14 cellular contexts compared by ENCODE assay signal in the genomic region with DNA sequence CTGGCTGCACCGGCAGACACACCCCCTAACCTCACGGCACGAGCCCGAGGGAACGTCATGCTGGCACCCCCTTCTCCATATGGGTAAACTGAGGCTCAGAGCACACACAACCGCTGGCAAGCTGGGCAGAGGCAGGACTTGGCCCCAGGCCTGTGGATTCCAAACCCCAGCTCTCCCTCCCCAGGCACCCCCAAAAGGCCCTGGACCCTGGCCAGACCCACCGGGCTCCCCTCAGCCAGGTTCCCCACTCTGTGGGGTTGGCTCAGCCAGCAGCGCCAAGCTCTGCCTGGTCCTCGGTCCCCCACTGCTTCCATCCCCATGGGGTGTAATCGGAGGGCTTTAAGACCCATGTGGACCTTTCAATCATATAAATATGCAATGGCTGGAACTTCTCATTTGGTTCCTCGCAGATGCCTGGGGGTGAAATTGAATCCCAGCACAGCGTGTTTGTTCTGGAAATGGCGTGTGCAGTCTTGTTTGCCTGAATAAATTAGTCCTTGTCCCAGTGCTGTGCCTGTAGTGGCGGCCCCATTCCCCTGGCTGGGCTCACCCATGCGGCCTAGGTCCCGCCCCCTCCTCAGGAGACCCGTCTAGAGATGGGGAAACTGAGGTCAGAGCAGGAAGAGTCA. TPM values are rescaled to one million over a fixed set of nuclear protein-coding genes. Genes with fewer than 3 reads are reported as not detected.
DNase-seq lines count a peak whose midpoint lies in the region; ATAC-seq and TF ChIP-seq lines count a peak whose summit lies in the region.
"Had no signal": no experiment of that assay in that cellular context is flagged by ENCODE, and none has a peak within 500 bp of the region (broad histone marks: within the 10 kb centered on the region; RNA-seq: fewer than 3 reads in every experiment).

No MANE protein-coding gene starts in this region.

- H3K27ac Mint-ChIP-seq in nephron: peak overlapping the region in 2 of 3 experiments; percentile 14 to 65
- H3K27ac Mint-ChIP-seq: activated CD8-positive, alpha-beta memory T cell treated with anti-CD3 and anti-CD28 coated beads, Interleukin-2, amount 10 ng/mL, durations not matched to agents 7 days and 5 days; activated naive CD4-positive, alpha-beta T cell treated with anti-CD3 and anti-CD28 coated beads for 36 hours; stimulated activated effector memory CD8-positive, alpha-beta T cell treated with anti-CD3 and anti-CD28 coated beads, Interleukin-12 subunit alpha, Interleukin-12 subunit beta, amount 100 ng/mL, for 72 hours had no signal

- H3K27ac ChIP-seq in HEK293 (ENCODE audit: extremely low read depth, low read depth, low read length) (peak overlapping the region; percentile 48; the same call in 1 of the 2 replicates), body of pancreas (peak overlapping the region; percentile 86 to 92 (median 90))
- H3K27ac ChIP-seq: cardiac muscle cell, upper lobe of left lung had no signal

- H3K4me1 Mint-ChIP-seq in nephron: no peaks in the 10 kb centered on the region
- H3K4me1 Mint-ChIP-seq: activated CD8-positive, alpha-beta memory T cell treated with anti-CD3 and anti-CD28 coated beads, Interleukin-2, amount 10 ng/mL, durations not matched to agents 7 days and 5 days; stimulated activated effector memory CD8-positive, alpha-beta T cell treated with anti-CD3 and anti-CD28 coated beads, Interleukin-12 subunit alpha, Interleukin-12 subunit beta, amount 100 ng/mL, for 72 hours had no signal

- TF ChIP-seq POLR2A in body of pancreas (IDR thresholded peaks at IDR 0.05): no peak

- TF ChIP-seq CTCF in HEK293 (tag by site-specific recombination; IDR thresholded peaks at IDR 0.05): no peak
- no peak for TF ChIP-seq CTCF in body of pancreas (IDR thresholded peaks at IDR 0.05)
- TF ChIP-seq CTCF in nephron (IDR thresholded peaks at IDR 0.05; ENCODE audit: unreplicated experiment in 3 of 3): no peak

- CTCF ChIA-PET in HEK293 (lab: Yijun Ruan, JAX): interaction anchor here (0.9 to 1.4 kb wide), 2 partner anchors 60 to 66 kb away, joined by 3 read pairs; no protein-coding TSS in a partner anchor

- 59% methylated on average over 17 of the region's 17 CpGs; no CpG with 5 or more reads in 1 of the 2 donors for WGBS in body of pancreas, 2 donors

- H3K36me3 ChIP-seq in HEK293 (ENCODE audit: control insufficient read depth in 2 of 2, insufficient read depth in 1 of 2, low read length in 2 of 2): peaks cover 0 to 8% of the 10 kb centered on the region in 2 experiments; a peak in 1 of 3 replicates
- H3K36me3 ChIP-seq in body of pancreas (replicated peaks in 1 of 2; ENCODE audit: insufficient read depth in 1 of 2, low read depth in 2 of 2): no peaks in the 10 kb centered on the region
- H3K36me3 ChIP-seq: cardiac muscle cell, upper lobe of left lung had no signal

- H3K27me3 Mint-ChIP-seq in nephron (ENCODE audit: low read depth): no peaks in the 10 kb centered on the region
- H3K27me3 Mint-ChIP-seq: activated CD8-positive, alpha-beta memory T cell treated with anti-CD3 and anti-CD28 coated beads, Interleukin-2, amount 10 ng/mL, durations not matched to agents 7 days and 5 days had no signal

- H3K4me3 ChIP-seq in HEK293 (ENCODE audit: low read depth, low read length) (no peak overlapping the region), body of pancreas (no peak overlapping the region)
- H3K4me3 ChIP-seq: cardiac muscle cell, upper lobe of left lung had no signal

- no peak for ATAC-seq in body of pancreas
- no peak for ATAC-seq in HG02884 (IDR thresholded peaks at IDR 0.05; ENCODE audit: unreplicated experiment)
- ATAC-seq: activated CD8-positive, alpha-beta memory T cell treated with anti-CD3 and anti-CD28 coated beads, Interleukin-2, amount 10 ng/mL, durations not matched to agents 7 days and 5 days; stimulated activated effector memory CD8-positive, alpha-beta T cell treated with anti-CD3 and anti-CD28 coated beads, Interleukin-12 subunit alpha, Interleukin-12 subunit beta, amount 100 ng/mL, for 72 hours had no signal

- no peaks in the 10 kb centered on the region for H3K27me3 ChIP-seq in body of pancreas
- H3K27me3 ChIP-seq: cardiac muscle cell, upper lobe of left lung had no signal

- H3K9me3 ChIP-seq in HEK293 (ENCODE audit: control insufficient read depth, insufficient read depth, low read depth, low read length) (no peaks in the 10 kb centered on the region), body of pancreas (no peaks in the 10 kb centered on the region)
- H3K9me3 ChIP-seq: upper lobe of left lung had no signal

- H3K9me3 Mint-ChIP-seq in nephron: no peaks in the 10 kb centered on the region
- H3K9me3 Mint-ChIP-seq: activated naive CD4-positive, alpha-beta T cell treated with anti-CD3 and anti-CD28 coated beads for 36 hours; stimulated activated effector memory CD8-positive, alpha-beta T cell treated with anti-CD3 and anti-CD28 coated beads, Interleukin-12 subunit alpha, Interleukin-12 subunit beta, amount 100 ng/mL, for 72 hours had no signal

- peaks cover 13% of the 10 kb centered on the region for H3K4me1 ChIP-seq in HEK293 (ENCODE audit: control insufficient read depth, insufficient read depth, low read length)
- H3K4me1 ChIP-seq in body of pancreas: peaks cover 67% of the 10 kb centered on the region

- POLR2A ChIA-PET in HEK293 (lab: Yijun Ruan, JAX): no interaction called here

- H3K4me3 Mint-ChIP-seq in nephron: no peak overlapping the region
- H3K4me3 Mint-ChIP-seq: activated CD8-positive, alpha-beta memory T cell treated with anti-CD3 and anti-CD28 coated beads, Interleukin-2, amount 10 ng/mL, durations not matched to agents 7 days and 5 days; activated naive CD4-positive, alpha-beta T cell treated with anti-CD3 and anti-CD28 coated beads for 36 hours; stimulated activated effector memory CD8-positive, alpha-beta T cell treated with anti-CD3 and anti-CD28 coated beads, Interleukin-12 subunit alpha, Interleukin-12 subunit beta, amount 100 ng/mL, for 72 hours had no signal

- DNase-seq in NCI-H2107 treated with DMSO at 0.1 percent for 48 hours (lab: John Stamatoyannopoulos, UW; ENCODE audit: unreplicated experiment) (peak; percentile 82), body of pancreas (no peak), NCI-H1930 (lab: John Stamatoyannopoulos, UW) (no peak)
- no peak for DNase-seq in stimulated activated CD4-positive, alpha-beta T cell treated with anti-CD3 and anti-CD28 coated beads, Interleukin-15, amount 100 ng/mL, for 24 hours
- DNase-seq: activated CD8-positive, alpha-beta memory T cell treated with anti-CD3 and anti-CD28 coated beads, Interleukin-2, amount 10 ng/mL, durations not matched to agents 7 days and 5 days; activated naive CD4-positive, alpha-beta T cell treated with anti-CD3 and anti-CD28 coated beads for 36 hours; right cardiac atrium; stimulated activated CD4-positive, alpha-beta T cell treated with anti-CD3 and anti-CD28 coated beads, Interleukin-4, amount 100 ng/mL, for 4 hours had no signal

- H3K36me3 Mint-ChIP-seq in nephron (ENCODE audit: low read depth): no peaks in the 10 kb centered on the region
- H3K36me3 Mint-ChIP-seq: activated CD8-positive, alpha-beta memory T cell treated with anti-CD3 and anti-CD28 coated beads, Interleukin-2, amount 10 ng/mL, durations not matched to agents 7 days and 5 days had no signal

- intact Hi-C loops in body of pancreas (cut with DNase I): no loop called here

TF ChIP-seq in HEK293, 187 proteins besides CTCF, POLR2A, EP300 and RAD21 (continues in another document):
- TF ChIP-seq ZNF629 (tag by site-specific recombination; IDR thresholded peaks at IDR 0.05) (peak; percentile 74), ZNF266 (tag by site-specific recombination; IDR thresholded peaks at IDR 0.05; ENCODE audit: low read depth) (no peak), ZBTB48 (tag by site-specific recombination; IDR thresholded peaks at IDR 0.05) (no peak), ATF2 (tag by site-specific recombination; IDR thresholded peaks at IDR 0.05; ENCODE audit: low read depth) (no peak), ZNF366 (tag by site-specific recombination; conservative IDR thresholded peaks at IDR 0.05) (no peak), GLIS1 (tag by site-specific recombination; IDR thresholded peaks at IDR 0.05) (peak; percentile 94), FEZF1 (tag by site-specific recombination; IDR thresholded peaks at IDR 0.05) (peak; percentile 81), ZNF214 (tag by site-specific recombination; IDR thresholded peaks at IDR 0.05; ENCODE audit: borderline replicate concordance) (no peak), ZNF510 (tag by site-specific recombination; IDR thresholded peaks at IDR 0.05; ENCODE audit: insufficient replicate concordance) (no peak), ZNF140 (tag by site-specific recombination; IDR thresholded peaks at IDR 0.05) (no peak), OVOL3 (tag by site-specific recombination; IDR thresholded peaks at IDR 0.05) (0 out of 2 replicates have a peak, but pooled peaks have one; percentile 19), ZNF24 (tag by site-specific recombination; IDR thresholded peaks at IDR 0.05) (no peak), ZNF664 (tag by site-specific recombination; IDR thresholded peaks at IDR 0.05) (no peak), ZNF560 (tag by site-specific recombination; IDR thresholded peaks at IDR 0.05; ENCODE audit: borderline replicate concordance) (no peak), ZIC2 (tag by site-specific recombination; IDR thresholded peaks at IDR 0.05) (peak; percentile 95), IKZF3 (tag by site-specific recombination; IDR thresholded peaks at IDR 0.05) (peak; percentile 94), ZNF354C (tag by site-specific recombination; IDR thresholded peaks at IDR 0.05; ENCODE audit: borderline replicate concordance, low read depth) (no peak), TRIM28 (IDR thresholded peaks at IDR 0.05; ENCODE audit: borderline replicate concordance, low read length) (no peak), ZNF114 (tag by site-specific recombination; IDR thresholded peaks at IDR 0.05) (no peak)

RNA-seq across cellular contexts. Expression of gene ZFPM1, which starts 57.1 kb away (rescaled TPM):
- 10 to 100 TPM; 10.9 to 11.4 TPM for total RNA-seq in body of pancreas

RNA-seq across cellular contexts. Expression of gene ZC3H18, which starts 60.0 kb away (rescaled TPM):
- total RNA-seq in body of pancreas: 10 to 100 TPM; 11.7 to 22.4 TPM
